1 cellular context compared by ENCODE assay signal in the genomic region with DNA sequence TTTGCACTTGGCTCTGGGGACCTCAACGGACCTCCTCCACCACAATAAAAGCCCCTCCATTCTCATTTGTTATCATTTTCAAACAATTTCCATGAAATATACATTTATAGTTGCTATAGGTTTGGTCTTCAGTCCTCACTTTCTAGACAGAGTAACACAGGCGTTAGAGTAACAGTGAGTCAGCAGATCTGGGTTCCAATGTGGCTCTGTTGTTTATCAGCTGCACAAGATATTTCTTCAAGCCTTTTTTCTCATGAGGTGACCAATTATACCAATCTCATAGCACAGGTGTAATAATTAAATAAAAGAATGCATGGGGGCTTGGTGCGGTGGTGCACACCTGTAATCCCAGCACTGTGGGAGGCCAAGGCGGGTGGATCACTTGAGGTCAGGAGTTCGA.
TF ChIP-seq lines count a peak whose summit lies in the region.

No MANE protein-coding gene starts in this region.

TF ChIP-seq in K562, 482 proteins besides CTCF, POLR2A, EP300 and RAD21 (continued from another document and continues in another):
- TF ChIP-seq ZBTB40 (IDR thresholded peaks at IDR 0.05), result no peak
- TF ChIP-seq ZBTB40 (CRISPR knock-in tag; IDR thresholded peaks at IDR 0.05), result no peak
- TF ChIP-seq NONO (IDR thresholded peaks at IDR 0.05; ENCODE audit: low read depth in 2 of 2, low read length in 1 of 2), result no peak
- TF ChIP-seq, protein P1, sequence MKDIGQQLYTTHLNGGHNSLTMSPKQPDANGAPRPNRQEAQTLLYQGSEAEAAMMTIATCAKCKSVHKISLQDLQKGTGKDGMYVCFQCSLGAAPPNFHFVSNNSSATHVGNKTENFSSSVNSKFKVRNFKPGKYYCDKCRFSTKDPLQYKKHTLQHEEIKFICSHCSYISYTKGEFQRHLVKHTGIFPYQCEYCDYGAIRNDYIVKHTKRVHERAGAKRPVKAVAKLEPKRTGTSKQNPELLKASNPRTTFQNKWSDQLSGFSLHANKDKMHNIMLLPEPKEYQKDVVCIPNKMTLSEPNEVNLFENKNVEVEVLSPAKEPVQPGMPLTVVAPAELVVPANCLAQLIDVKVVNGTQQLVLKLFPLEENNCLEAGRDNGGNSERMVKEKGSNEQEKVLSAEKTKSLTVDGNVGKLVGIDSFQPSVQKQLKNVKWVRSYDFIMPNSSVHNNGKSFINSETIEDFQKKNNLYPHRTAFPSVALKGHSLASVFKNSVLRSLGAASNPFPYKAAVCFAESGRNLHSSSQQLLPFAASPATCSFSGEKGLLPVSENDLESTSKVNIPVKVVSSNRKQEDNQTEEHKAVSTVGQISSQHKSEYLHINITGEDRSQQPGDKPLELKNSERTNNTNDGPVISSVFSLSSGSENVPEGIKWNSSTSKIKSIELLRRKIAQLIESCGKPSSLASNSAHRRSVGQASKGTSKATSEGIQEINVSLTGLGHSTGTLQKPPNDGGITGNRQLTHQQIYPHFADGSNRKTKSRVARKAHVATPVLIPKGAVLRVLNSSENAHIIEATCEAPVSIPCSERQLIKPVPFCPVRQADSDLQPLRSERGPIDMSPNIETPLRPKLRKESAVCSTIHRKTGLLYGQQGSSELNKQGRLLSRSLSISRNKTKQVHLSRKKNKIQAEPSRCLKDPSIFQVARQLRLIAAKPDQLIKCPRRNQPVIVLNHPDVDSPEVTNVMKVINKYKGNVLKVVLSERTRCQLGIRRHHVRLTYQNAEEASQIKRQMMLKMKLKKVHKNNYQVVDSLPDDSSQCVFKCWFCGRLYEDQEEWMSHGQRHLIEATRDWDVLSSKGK (CRISPR knock-in tag; IDR thresholded peaks at IDR 0.05), result no peak
- no peak for TF ChIP-seq ZNF140 (CRISPR knock-in tag; IDR thresholded peaks at IDR 0.05)
- no peak for TF ChIP-seq RBM39 (optimal IDR thresholded peaks at IDR 0.05; ENCODE audit: low read depth, low read length)
- TF ChIP-seq NFE2 (IDR thresholded peaks at IDR 0.05; ENCODE audit: low read depth), result peak; percentile 97
- no peak for TF ChIP-seq NFATC3 (IDR thresholded peaks at IDR 0.05)
- no peak for TF ChIP-seq ETV5 (CRISPR knock-in tag; IDR thresholded peaks at IDR 0.05; ENCODE audit: low read depth)
- TF ChIP-seq SIN3A (IDR thresholded peaks at IDR 0.05; ENCODE audit: borderline replicate concordance in 2 of 2, control insufficient read depth in 1 of 2, low read depth in 2 of 2, low read length in 2 of 2), result no peak
- TF ChIP-seq NRF1 (conservative IDR thresholded peaks at IDR 0.05 in 1 of 2, IDR thresholded peaks at IDR 0.05 in 1 of 2), result no peak
- TF ChIP-seq TBP (optimal IDR thresholded peaks at IDR 0.05; ENCODE audit: low read depth, low read length), result no peak
- no peak for TF ChIP-seq POLR2AphosphoS2 (IDR thresholded peaks at IDR 0.05; ENCODE audit: low read length)
- TF ChIP-seq ARNT (IDR thresholded peaks at IDR 0.05), result peak in 1 of 2 experiments; percentile 50; a peak in 1 of 4 replicates
- TF ChIP-seq FOXP1 (CRISPR knock-in tag; IDR thresholded peaks at IDR 0.05), result no peak
- TF ChIP-seq, protein P2, sequence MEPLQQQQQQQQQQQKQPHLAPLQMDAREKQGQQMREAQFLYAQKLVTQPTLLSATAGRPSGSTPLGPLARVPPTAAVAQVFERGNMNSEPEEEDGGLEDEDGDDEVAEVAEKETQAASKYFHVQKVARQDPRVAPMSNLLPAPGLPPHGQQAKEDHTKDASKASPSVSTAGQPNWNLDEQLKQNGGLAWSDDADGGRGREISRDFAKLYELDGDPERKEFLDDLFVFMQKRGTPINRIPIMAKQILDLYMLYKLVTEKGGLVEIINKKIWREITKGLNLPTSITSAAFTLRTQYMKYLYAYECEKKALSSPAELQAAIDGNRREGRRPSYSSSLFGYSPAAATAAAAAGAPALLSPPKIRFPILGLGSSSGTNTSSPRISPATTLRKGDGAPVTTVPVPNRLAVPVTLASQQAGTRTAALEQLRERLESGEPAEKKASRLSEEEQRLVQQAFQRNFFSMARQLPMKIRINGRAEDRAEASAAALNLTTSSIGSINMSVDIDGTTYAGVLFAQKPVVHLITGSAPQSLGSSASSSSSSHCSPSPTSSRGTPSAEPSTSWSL (CRISPR knock-in tag; IDR thresholded peaks at IDR 0.05; ENCODE audit: borderline replicate concordance), result no peak
- peak in 1 of 2 experiments; percentile 53; a peak in 2 of 4 replicates for TF ChIP-seq MNT (conservative IDR thresholded peaks at IDR 0.05)
- TF ChIP-seq CBFA2T3 (IDR thresholded peaks at IDR 0.05), result peak; percentile 52
- no peak for TF ChIP-seq ZNF655 (CRISPR knock-in tag; IDR thresholded peaks at IDR 0.05)
- TF ChIP-seq ZFX (CRISPR knock-in tag; IDR thresholded peaks at IDR 0.05), result no peak
- peak; percentile 87; a peak in 3 of 4 replicates for TF ChIP-seq FOXK2 (conservative IDR thresholded peaks at IDR 0.05 in 1 of 2, IDR thresholded peaks at IDR 0.05 in 1 of 2; ENCODE audit: low read depth in 2 of 2)
- 0 out of 2 replicates have a peak, but pooled peaks have one; percentile 25 for TF ChIP-seq CC2D1A (IDR thresholded peaks at IDR 0.05)
- TF ChIP-seq C11orf30 (IDR thresholded peaks at IDR 0.05; ENCODE audit: low read depth), result peak; percentile 98
- TF ChIP-seq FOSL1 (tag; conservative IDR thresholded peaks at IDR 0.05), result peak; percentile 40; the same call in 1 of the 2 replicates
- peak; percentile 91 for TF ChIP-seq BACH1 (tag; IDR thresholded peaks at IDR 0.05)
- peak; percentile 39; the same call in 1 of the 2 replicates for TF ChIP-seq BCOR (IDR thresholded peaks at IDR 0.05)
- no peak for TF ChIP-seq XRCC5 (IDR thresholded peaks at IDR 0.05; ENCODE audit: low read depth, low read length)
- no peak for TF ChIP-seq ILF3 (IDR thresholded peaks at IDR 0.05; ENCODE audit: borderline replicate concordance)
- TF ChIP-seq E2F1 (CRISPR knock-in tag; IDR thresholded peaks at IDR 0.05), result no peak
- TF ChIP-seq MYNN (IDR thresholded peaks at IDR 0.05), result peak; percentile 55; the same call in 1 of the 2 replicates
- TF ChIP-seq MYNN (CRISPR knock-in tag; IDR thresholded peaks at IDR 0.05), result no peak
- no peak for TF ChIP-seq GTF2A2 (tag; IDR thresholded peaks at IDR 0.05)
- TF ChIP-seq UBTF (IDR thresholded peaks at IDR 0.05; ENCODE audit: borderline replicate concordance in 1 of 2, low read depth in 2 of 2, low read length in 2 of 2), result no peak
- no peak for TF ChIP-seq KDM5B (IDR thresholded peaks at IDR 0.05; ENCODE audit: insufficient replicate concordance, low read depth, low read length)
